Comparison of ENCODE assay signal across 1 cellular context in genomic region chr5:145887976-145888574, GRCh38.
TF ChIP-seq lines count a peak whose summit lies in the region.

No MANE protein-coding gene starts in this region.

TF ChIP-seq in GM12878, 131 proteins besides CTCF, POLR2A, EP300 and RAD21:
- TF ChIP-seq, protein P1, sequence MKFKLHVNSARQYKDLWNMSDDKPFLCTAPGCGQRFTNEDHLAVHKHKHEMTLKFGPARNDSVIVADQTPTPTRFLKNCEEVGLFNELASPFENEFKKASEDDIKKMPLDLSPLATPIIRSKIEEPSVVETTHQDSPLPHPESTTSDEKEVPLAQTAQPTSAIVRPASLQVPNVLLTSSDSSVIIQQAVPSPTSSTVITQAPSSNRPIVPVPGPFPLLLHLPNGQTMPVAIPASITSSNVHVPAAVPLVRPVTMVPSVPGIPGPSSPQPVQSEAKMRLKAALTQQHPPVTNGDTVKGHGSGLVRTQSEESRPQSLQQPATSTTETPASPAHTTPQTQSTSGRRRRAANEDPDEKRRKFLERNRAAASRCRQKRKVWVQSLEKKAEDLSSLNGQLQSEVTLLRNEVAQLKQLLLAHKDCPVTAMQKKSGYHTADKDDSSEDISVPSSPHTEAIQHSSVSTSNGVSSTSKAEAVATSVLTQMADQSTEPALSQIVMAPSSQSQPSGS (IDR thresholded peaks at IDR 0.05; ENCODE audit: low read length) = no peak
- TF ChIP-seq RUNX3 (IDR thresholded peaks at IDR 0.05; ENCODE audit: low read length) (no peak), SREBF2 (IDR thresholded peaks at IDR 0.05; ENCODE audit: low read length) (no peak), FOXK2 (IDR thresholded peaks at IDR 0.05) (no peak), ZBED1 (IDR thresholded peaks at IDR 0.05; ENCODE audit: borderline replicate concordance) (no peak), PRDM15 (CRISPR knock-in tag; IDR thresholded peaks at IDR 0.05) (no peak), SUZ12 (IDR thresholded peaks at IDR 0.05; ENCODE audit: unreplicated experiment) (no peak), WRNIP1 (IDR thresholded peaks at IDR 0.05; ENCODE audit: borderline replicate concordance, low read depth, low read length) (no peak), YBX1 (IDR thresholded peaks at IDR 0.05) (no peak), MYB (IDR thresholded peaks at IDR 0.05; ENCODE audit: borderline replicate concordance, low read depth, low read length) (no peak), TCF3 (IDR thresholded peaks at IDR 0.05; ENCODE audit: borderline replicate concordance, insufficient read depth, low read depth, low read length) (no peak), CUX1 (IDR thresholded peaks at IDR 0.05; ENCODE audit: insufficient replicate concordance, low read depth, low read length) (no peak), SREBF1 (IDR thresholded peaks at IDR 0.05; ENCODE audit: low read length) (no peak), BACH1 (IDR thresholded peaks at IDR 0.05; ENCODE audit: borderline replicate concordance) (no peak)
- TF ChIP-seq, protein P2, sequence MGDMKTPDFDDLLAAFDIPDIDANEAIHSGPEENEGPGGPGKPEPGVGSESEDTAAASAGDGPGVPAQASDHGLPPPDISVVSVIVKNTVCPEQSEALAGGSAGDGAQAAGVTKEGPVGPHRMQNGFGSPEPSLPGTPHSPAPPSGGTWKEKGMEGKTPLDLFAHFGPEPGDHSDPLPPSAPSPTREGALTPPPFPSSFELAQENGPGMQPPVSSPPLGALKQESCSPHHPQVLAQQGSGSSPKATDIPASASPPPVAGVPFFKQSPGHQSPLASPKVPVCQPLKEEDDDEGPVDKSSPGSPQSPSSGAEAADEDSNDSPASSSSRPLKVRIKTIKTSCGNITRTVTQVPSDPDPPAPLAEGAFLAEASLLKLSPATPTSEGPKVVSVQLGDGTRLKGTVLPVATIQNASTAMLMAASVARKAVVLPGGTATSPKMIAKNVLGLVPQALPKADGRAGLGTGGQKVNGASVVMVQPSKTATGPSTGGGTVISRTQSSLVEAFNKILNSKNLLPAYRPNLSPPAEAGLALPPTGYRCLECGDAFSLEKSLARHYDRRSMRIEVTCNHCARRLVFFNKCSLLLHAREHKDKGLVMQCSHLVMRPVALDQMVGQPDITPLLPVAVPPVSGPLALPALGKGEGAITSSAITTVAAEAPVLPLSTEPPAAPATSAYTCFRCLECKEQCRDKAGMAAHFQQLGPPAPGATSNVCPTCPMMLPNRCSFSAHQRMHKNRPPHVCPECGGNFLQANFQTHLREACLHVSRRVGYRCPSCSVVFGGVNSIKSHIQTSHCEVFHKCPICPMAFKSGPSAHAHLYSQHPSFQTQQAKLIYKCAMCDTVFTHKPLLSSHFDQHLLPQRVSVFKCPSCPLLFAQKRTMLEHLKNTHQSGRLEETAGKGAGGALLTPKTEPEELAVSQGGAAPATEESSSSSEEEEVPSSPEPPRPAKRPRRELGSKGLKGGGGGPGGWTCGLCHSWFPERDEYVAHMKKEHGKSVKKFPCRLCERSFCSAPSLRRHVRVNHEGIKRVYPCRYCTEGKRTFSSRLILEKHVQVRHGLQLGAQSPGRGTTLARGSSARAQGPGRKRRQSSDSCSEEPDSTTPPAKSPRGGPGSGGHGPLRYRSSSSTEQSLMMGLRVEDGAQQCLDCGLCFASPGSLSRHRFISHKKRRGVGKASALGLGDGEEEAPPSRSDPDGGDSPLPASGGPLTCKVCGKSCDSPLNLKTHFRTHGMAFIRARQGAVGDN (IDR thresholded peaks at IDR 0.05) = no peak
TF ChIP-seq in GM12878: peak in this region for 0.
